ENCODE assay signal across 1 cellular context in genomic region chr9:15377625-15378252, GRCh38.
TF ChIP-seq lines count a peak whose summit lies in the region.

No MANE protein-coding gene starts in this region.

TF ChIP-seq in IMR-90, 13 proteins besides CTCF, POLR2A, EP300 and RAD21 (continued from another document):
- TF ChIP-seq ELK1 (IDR thresholded peaks at IDR 0.05; ENCODE audit: borderline replicate concordance, low read depth, low read length) (no peak), CEBPB (IDR thresholded peaks at IDR 0.05; ENCODE audit: low read depth, low read length) (no peak), RCOR1 (IDR thresholded peaks at IDR 0.05; ENCODE audit: insufficient replicate concordance, low read length) (no peak), FOS (IDR thresholded peaks at IDR 0.05; ENCODE audit: low read depth, low read length) (no peak), NFE2L2 (IDR thresholded peaks at IDR 0.05; ENCODE audit: low read depth, low read length) (no peak), MXI1 (IDR thresholded peaks at IDR 0.05; ENCODE audit: borderline replicate concordance, low read depth, low read length) (no peak), USF2 (IDR thresholded peaks at IDR 0.05; ENCODE audit: low read depth, low read length) (no peak)
